Comparison of ENCODE assay signal across 31 cellular contexts in genomic region chr10:4057725-4058513, GRCh38.
DNase-seq lines count a peak whose midpoint lies in the region; ATAC-seq and TF ChIP-seq lines count a peak whose summit lies in the region.
"Had no signal": no experiment of that assay in that cellular context is flagged by ENCODE, and none has a peak within 500 bp of the region (broad histone marks: within the 10 kb centered on the region; RNA-seq: fewer than 3 reads in every experiment).

No MANE protein-coding gene starts in this region.

- no peak overlapping the region for H3K4me3 Mint-ChIP-seq in mesothelial cell of epicardium
- H3K4me3 Mint-ChIP-seq: activated CD8-positive, alpha-beta T cell treated with anti-CD3 and anti-CD28 coated beads for 36 hours; activated naive CD8-positive, alpha-beta T cell treated with anti-CD3 and anti-CD28 coated beads, Interleukin-2, amount 10 ng/mL, durations not matched to agents 7 days and 5 days; central memory CD8-positive, alpha-beta T cell; H9; IgD-negative memory B cell; stimulated activated effector memory CD8-positive, alpha-beta T cell treated with anti-CD3 and anti-CD28 coated beads, Interleukin-12 subunit alpha, Interleukin-12 subunit beta, amount 100 ng/mL, for 72 hours had no signal

- peak overlapping the region; percentile 25 for H2AFZ ChIP-seq in HCT116 (ENCODE audit: low read depth, low read length, poor library complexity, severe bottlenecking)

- H3K27me3 ChIP-seq in HCT116 (ENCODE audit: insufficient read depth, low read length) = no peaks in the 10 kb centered on the region
- no peaks in the 10 kb centered on the region for H3K27me3 ChIP-seq in suprapubic skin
- H3K27me3 ChIP-seq: BLaER1 treated with 17β-estradiol and CSF1 and Interleukin-3, amounts not matched to agents 10 nM and 100 nM; MG63 had no signal

- no peak overlapping the region for H3K4me2 ChIP-seq in HCT116 (ENCODE audit: low read length)

- no peak for TF ChIP-seq RAD21 in HCT116 (IDR thresholded peaks at IDR 0.05; ENCODE audit: low read depth)

- no peaks in the 10 kb centered on the region for H3K79me2 ChIP-seq in HCT116 (ENCODE audit: insufficient read depth, low read length)

- DNase-seq in HCT116 (ENCODE audit: low read depth, low spot score) (no peak), iris pigment epithelial cell (ENCODE audit: low read depth) (peak; percentile 36), suprapubic skin (ENCODE audit: low spot score in 2 of 2) (no peak), NCI-H1092 (lab: John Stamatoyannopoulos, UW) (no peak), sciatic nerve (ENCODE audit: low spot score) (no peak), mesothelial cell of epicardium (ENCODE audit: low spot score in 2 of 2, unreplicated experiment in 2 of 2) (no peak)
- DNase-seq: activated CD4-positive, CD25-positive, alpha-beta regulatory T cell treated with anti-CD3 and anti-CD28 coated beads, Interleukin-2, amount 50 U/mL, for 72 hours; activated CD8-positive, alpha-beta T cell treated with anti-CD3 and anti-CD28 coated beads for 36 hours; activated effector memory CD4-positive, alpha-beta T cell treated with anti-CD3 and anti-CD28 coated beads, Interleukin-2, amount 50 U/mL, for 16 hours; activated naive CD8-positive, alpha-beta T cell treated with anti-CD3 and anti-CD28 coated beads, Interleukin-2, amount 10 ng/mL, durations not matched to agents 7 days and 5 days; activated T-cell treated with anti-CD3 and anti-CD28 coated beads for 4 hours; COR-L47; effector CD4-positive, alpha-beta T cell; erythroblast; foreskin melanocyte; H9; hippocampal formation; MG63; NCI-H1417 treated with DMSO at 0.1 percent for 48 hours; NCI-H510A; NK-92 treated with Interleukin-12 subunit alpha and Interleukin-12 subunit beta, amount 100 ng/mL, for 24 hours; SIG-M5; substantia nigra; T-helper 1 cell had no signal

- TF ChIP-seq CTCF in HCT116 (IDR thresholded peaks at IDR 0.05 in 2 of 3, conservative IDR thresholded peaks at IDR 0.05 in 1 of 3; ENCODE audit: borderline replicate concordance in 1 of 3, insufficient read depth in 1 of 3, low read depth in 2 of 3, low read length in 2 of 3) (no peak), VCaP (conservative IDR thresholded peaks at IDR 0.05) (no peak), suprapubic skin (IDR thresholded peaks at IDR 0.05) (no peak), mesothelial cell of epicardium (IDR thresholded peaks at IDR 0.05; ENCODE audit: unreplicated experiment) (no peak)

- POLR2A ChIA-PET in HCT116 (lab: Charles Lee) = no interaction called here

- peaks cover 5% of the 10 kb centered on the region for H3K9me3 Mint-ChIP-seq in mesothelial cell of epicardium
- H3K9me3 Mint-ChIP-seq: activated CD8-positive, alpha-beta T cell treated with anti-CD3 and anti-CD28 coated beads for 36 hours; activated naive CD8-positive, alpha-beta T cell treated with anti-CD3 and anti-CD28 coated beads, Interleukin-2, amount 10 ng/mL, durations not matched to agents 7 days and 5 days; central memory CD8-positive, alpha-beta T cell; H9; stimulated activated effector memory CD8-positive, alpha-beta T cell treated with anti-CD3 and anti-CD28 coated beads, Interleukin-12 subunit alpha, Interleukin-12 subunit beta, amount 100 ng/mL, for 72 hours had no signal

- no peak for TF ChIP-seq POLR2A in HCT116 (IDR thresholded peaks at IDR 0.05; ENCODE audit: borderline replicate concordance, extremely low read depth, insufficient read depth, insufficient read length)
- TF ChIP-seq POLR2A in suprapubic skin (IDR thresholded peaks at IDR 0.05) = no peak

- no peaks in the 10 kb centered on the region for H3K4me1 Mint-ChIP-seq in mesothelial cell of epicardium

- H3K36me3 ChIP-seq in HCT116 (ENCODE audit: control insufficient read depth in 1 of 2, insufficient read depth in 2 of 2, low read length in 2 of 2) (no peaks in the 10 kb centered on the region), suprapubic skin (no peaks in the 10 kb centered on the region)
- H3K36me3 ChIP-seq: BLaER1 treated with 17β-estradiol and CSF1 and Interleukin-3, amounts not matched to agents 10 nM and 100 nM; MG63 had no signal

- WGBS in suprapubic skin = 87% methylated on average over 6 of the region's 6 CpGs

- no peak overlapping the region for H3K27ac Mint-ChIP-seq in mesothelial cell of epicardium
- H3K27ac Mint-ChIP-seq: activated CD8-positive, alpha-beta T cell treated with anti-CD3 and anti-CD28 coated beads for 36 hours; activated naive CD8-positive, alpha-beta T cell treated with anti-CD3 and anti-CD28 coated beads, Interleukin-2, amount 10 ng/mL, durations not matched to agents 7 days and 5 days; H9; IgD-negative memory B cell; stimulated activated effector memory CD8-positive, alpha-beta T cell treated with anti-CD3 and anti-CD28 coated beads, Interleukin-12 subunit alpha, Interleukin-12 subunit beta, amount 100 ng/mL, for 72 hours had no signal

- intact Hi-C loops in HCT116 (cut with micrococcal nuclease) = no loop called here
- intact Hi-C loops in sciatic nerve (cut with DNase I) = no loop called here

- ATAC-seq in HCT116 = no peak
- no peak for ATAC-seq in sciatic nerve
- no peak for ATAC-seq in GM21526 (IDR thresholded peaks at IDR 0.05; ENCODE audit: low FRiP score, unreplicated experiment)
- ATAC-seq: activated CD8-positive, alpha-beta T cell treated with anti-CD3 and anti-CD28 coated beads for 36 hours; stimulated activated effector memory CD8-positive, alpha-beta T cell treated with anti-CD3 and anti-CD28 coated beads, Interleukin-12 subunit alpha, Interleukin-12 subunit beta, amount 100 ng/mL, for 72 hours had no signal

- no peaks in the 10 kb centered on the region for H3K4me1 ChIP-seq in HCT116 (ENCODE audit: control insufficient read depth in 1 of 2, insufficient read depth in 2 of 2, low read length in 2 of 2)
- peaks cover 32% of the 10 kb centered on the region for H3K4me1 ChIP-seq in suprapubic skin

- no peak overlapping the region for H3K4me3 ChIP-seq in HCT116 (replicated peaks in 1 of 2; ENCODE audit: low read depth in 1 of 2, low read length in 2 of 2)
- H3K4me3 ChIP-seq in suprapubic skin = no peak overlapping the region
- H3K4me3 ChIP-seq: BLaER1 treated with 17β-estradiol and CSF1 and Interleukin-3, amounts not matched to agents 10 nM and 100 nM; lung; MG63 had no signal

- no peak overlapping the region for H3K27ac ChIP-seq in HCT116 (ENCODE audit: low read depth, low read length)
- peak overlapping the region; percentile 16; the same call in 1 of the 2 replicates for H3K27ac ChIP-seq in VCaP
- H3K27ac ChIP-seq in suprapubic skin = peak overlapping the region; percentile 27
- H3K27ac ChIP-seq: BLaER1 treated with 17β-estradiol and CSF1 and Interleukin-3, amounts not matched to agents 10 nM and 100 nM had no signal

- no peaks in the 10 kb centered on the region for H3K9me3 ChIP-seq in HCT116 (ENCODE audit: control insufficient read depth in 1 of 2, insufficient read depth in 1 of 2, low read depth in 1 of 2, low read length in 2 of 2)
- no peaks in the 10 kb centered on the region for H3K9me3 ChIP-seq in suprapubic skin
- H3K9me3 ChIP-seq: MG63 had no signal

- CTCF ChIA-PET in HCT116 (lab: Charles Lee) = no interaction called here

- no peaks in the 10 kb centered on the region for H3K27me3 Mint-ChIP-seq in mesothelial cell of epicardium (ENCODE audit: low read depth)
- H3K27me3 Mint-ChIP-seq: activated CD8-positive, alpha-beta T cell treated with anti-CD3 and anti-CD28 coated beads for 36 hours; activated naive CD8-positive, alpha-beta T cell treated with anti-CD3 and anti-CD28 coated beads, Interleukin-2, amount 10 ng/mL, durations not matched to agents 7 days and 5 days; central memory CD8-positive, alpha-beta T cell had no signal

- no peak for TF ChIP-seq EP300 in suprapubic skin (IDR thresholded peaks at IDR 0.05)

- H3K9me2 ChIP-seq in HCT116 (ENCODE audit: insufficient read depth) = no peaks in the 10 kb centered on the region

- RAD21 ChIA-PET in HCT116 (lab: Charles Lee; ENCODE audit: low non-redundant PET in 1 of 2, low total read pairs in 2 of 2, uncharacterized antibody in 2 of 2, unreplicated experiment in 2 of 2) = no interaction called here

- no peaks in the 10 kb centered on the region for H3K36me3 Mint-ChIP-seq in mesothelial cell of epicardium
- H3K36me3 Mint-ChIP-seq: IgD-negative memory B cell; stimulated activated effector memory CD8-positive, alpha-beta T cell treated with anti-CD3 and anti-CD28 coated beads, Interleukin-12 subunit alpha, Interleukin-12 subunit beta, amount 100 ng/mL, for 72 hours had no signal

- BruUV-seq in HCT116 (replicated peaks; lab: Mats Ljungman, UMichigan) = no TSS peak

- no peak overlapping the region for H3K9ac ChIP-seq in HCT116 (ENCODE audit: low read length)
- H3K9ac ChIP-seq: BLaER1 treated with 17β-estradiol and CSF1 and Interleukin-3, amounts not matched to agents 10 nM and 100 nM had no signal

- H4K20me1 ChIP-seq in HCT116 (ENCODE audit: insufficient read depth) = no peaks in the 10 kb centered on the region
- H4K20me1 ChIP-seq: BLaER1 treated with 17β-estradiol and CSF1 and Interleukin-3, amounts not matched to agents 10 nM and 100 nM had no signal

TF ChIP-seq in HCT116, 20 proteins besides CTCF, POLR2A, EP300 and RAD21 (continues in another document):
- no peak for TF ChIP-seq ZFX (IDR thresholded peaks at IDR 0.05)
- TF ChIP-seq TCF7L2 (IDR thresholded peaks at IDR 0.05; ENCODE audit: borderline replicate concordance, extremely low read depth, insufficient read depth, insufficient read length) = no peak
- TF ChIP-seq YY1 (IDR thresholded peaks at IDR 0.05; ENCODE audit: extremely low read depth, insufficient replicate concordance, low read depth, low read length) = no peak
- TF ChIP-seq EGR1 (IDR thresholded peaks at IDR 0.05; ENCODE audit: low read depth) = no peak
- no peak for TF ChIP-seq FOSL1 (IDR thresholded peaks at IDR 0.05; ENCODE audit: low read depth)
- TF ChIP-seq ZBTB33 (IDR thresholded peaks at IDR 0.05; ENCODE audit: extremely low read depth, insufficient replicate concordance, low read length) = no peak
- no peak for TF ChIP-seq EZH2 (IDR thresholded peaks at IDR 0.05)
- no peak for TF ChIP-seq ELF1 (IDR thresholded peaks at IDR 0.05; ENCODE audit: borderline replicate concordance, low read depth)
- no peak for TF ChIP-seq SIN3A (IDR thresholded peaks at IDR 0.05; ENCODE audit: low read depth)
